ENCODE assay signal across 12 cellular contexts in the genomic region with DNA sequence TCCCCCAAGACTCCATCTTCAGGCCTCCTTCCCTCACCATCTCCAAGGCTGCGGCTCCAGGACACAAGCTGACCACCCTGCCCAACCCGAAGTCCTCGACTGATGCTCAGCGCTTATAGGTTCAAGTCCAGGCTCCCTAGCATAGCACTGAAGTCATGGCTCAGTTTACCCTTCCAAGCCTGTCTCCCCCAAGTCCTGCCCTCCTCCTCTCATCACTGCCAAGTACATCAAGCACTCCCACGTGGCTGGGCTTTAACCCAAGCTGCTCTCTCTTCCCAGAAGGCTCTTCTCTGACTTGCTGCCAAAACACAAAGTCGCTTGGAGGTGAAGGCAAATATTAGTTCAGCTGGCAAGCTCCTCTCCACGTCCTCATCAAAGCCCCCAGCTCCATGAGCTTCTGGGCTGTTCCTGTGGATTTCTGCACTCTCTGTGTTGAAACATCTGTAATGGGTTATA. TPM values are rescaled to one million over a fixed set of nuclear protein-coding genes. Genes with fewer than 3 reads are reported as not detected.
DNase-seq lines count a peak whose midpoint lies in the region; ATAC-seq and TF ChIP-seq lines count a peak whose summit lies in the region.
"Had no signal": no experiment of that assay in that cellular context is flagged by ENCODE, and none has a peak within 500 bp of the region (broad histone marks: within the 10 kb centered on the region; RNA-seq: fewer than 3 reads in every experiment).

No MANE protein-coding gene starts in this region.

- H2AK9ac ChIP-seq in IMR-90 (replicated peaks; ENCODE audit: low read depth, low read length, poor library complexity), result peak overlapping the region; percentile 26

- H3K27ac ChIP-seq in IMR-90 (ENCODE audit: insufficient read depth, low read length) (no peak overlapping the region; the same call in 1 of the 2 replicates), skeletal muscle tissue (ENCODE audit: low read depth, low read length) (peak overlapping the region; percentile 32), foreskin keratinocyte (no peak overlapping the region)
- H3K27ac ChIP-seq: neural progenitor cell had no signal

- TF ChIP-seq CTCF in IMR-90 (conservative IDR thresholded peaks at IDR 0.05; ENCODE audit: low read depth, low read length) (no peak), foreskin keratinocyte (conservative IDR thresholded peaks at IDR 0.05) (no peak)

- H4K91ac ChIP-seq in IMR-90 (ENCODE audit: insufficient read depth, low read depth, low read length), result no peak overlapping the region

- H2AK5ac ChIP-seq in IMR-90 (ENCODE audit: low read depth, low read length), result peak overlapping the region; percentile 35

- H4K5ac ChIP-seq in IMR-90 (ENCODE audit: low read depth, low read length), result no peak overlapping the region; the same call in 1 of the 2 replicates

- H3K14ac ChIP-seq in IMR-90 (replicated peaks; ENCODE audit: low read depth, low read length), result no peak overlapping the region; the same call in 1 of the 2 replicates

- H4K20me1 ChIP-seq in IMR-90 (ENCODE audit: insufficient read depth, low read length), result no peaks in the 10 kb centered on the region

- CTCF ChIA-PET in IMR-90 (lab: Yijun Ruan, JAX), result no interaction called here

- H3K27me3 ChIP-seq in IMR-90 (ENCODE audit: control insufficient read depth, insufficient read depth, low read length) (peaks cover 5% of the 10 kb centered on the region; the same call in 1 of the 2 replicates), skeletal muscle tissue (ENCODE audit: control insufficient read depth in 3 of 3, insufficient read depth in 3 of 3, low read length in 3 of 3) (no peaks in the 10 kb centered on the region), foreskin keratinocyte (peaks cover 16% of the 10 kb centered on the region)

- no peak for TF ChIP-seq POLR2A in IMR-90 (IDR thresholded peaks at IDR 0.05; ENCODE audit: low read depth, low read length)

- H3K9ac ChIP-seq in IMR-90 (ENCODE audit: low read depth, low read length), result no peak overlapping the region
- no peak overlapping the region for H3K9ac ChIP-seq in skeletal muscle tissue (ENCODE audit: low read depth in 1 of 3, low read length in 3 of 3)
- H3K9ac ChIP-seq: neural progenitor cell had no signal

- no peak overlapping the region for H4K8ac ChIP-seq in IMR-90 (ENCODE audit: low read depth in 2 of 2, low read length in 2 of 2)

- ATAC-seq in IMR-90 (ENCODE audit: low read depth) (0 out of 2 replicates have a peak, but pooled peaks have one; percentile 2), foreskin keratinocyte (no peak)
- ATAC-seq: HCT116 had no signal

- H3K23ac ChIP-seq in IMR-90 (ENCODE audit: low read depth, low read length), result no peak overlapping the region

- H2AFZ ChIP-seq in IMR-90 (replicated peaks; ENCODE audit: low read length, poor library complexity), result peak overlapping the region; percentile 25
- H2AFZ ChIP-seq: neural progenitor cell had no signal

- H3K4me2 ChIP-seq in IMR-90 (ENCODE audit: low read depth, low read length), result peak overlapping the region; percentile 5; the same call in 1 of the 2 replicates
- H3K4me2 ChIP-seq: neural progenitor cell had no signal

- H2BK15ac ChIP-seq in IMR-90 (ENCODE audit: low read depth, low read length), result 0 out of 3 replicates have a peak overlapping the region, but pooled peaks have one; percentile 8

- H3K9me1 ChIP-seq in IMR-90 (ENCODE audit: insufficient read depth, low read length), result peaks cover 14% of the 10 kb centered on the region

- DNase-seq in IMR-90 (peak; percentile 82), RPMI8226 (peak; percentile 35), cardiac septum (ENCODE audit: low spot score) (peak; percentile 83), foreskin keratinocyte (no peak), HuH-7 (ENCODE audit: low spot score) (no peak)
- no peak for DNase-seq in stimulated activated naive CD4-positive, alpha-beta T cell (lab: John Stamatoyannopoulos, UW)
- no peak for DNase-seq in effector CD8-positive, alpha-beta T cell (lab: John Stamatoyannopoulos, UW)
- DNase-seq: activated CD4-positive, alpha-beta T cell treated with anti-CD3 and anti-CD28 coated beads, Interleukin-2, amount 50 U/mL, for 48 hours; NCI-H2227 treated with DMSO at 0.1 percent for 48 hours had no signal

- H3K9me3 ChIP-seq in IMR-90 (ENCODE audit: control insufficient read depth, insufficient read depth, low read length), result no peaks in the 10 kb centered on the region
- H3K9me3 ChIP-seq in skeletal muscle tissue (ENCODE audit: control insufficient read depth in 3 of 3, low read length in 3 of 3), result no peaks in the 10 kb centered on the region

- no peak overlapping the region for H3K4me3 ChIP-seq in IMR-90 (ENCODE audit: insufficient read depth, low read depth, low read length)
- H3K4me3 ChIP-seq in skeletal muscle tissue (ENCODE audit: low read length in 3 of 3), result peak overlapping the region in 1 of 3 donors; percentile 43
- H3K4me3 ChIP-seq: neural progenitor cell had no signal

- intact Hi-C loops in IMR-90 (cut with micrococcal nuclease) (loop anchor here (5.0 kb wide), 1 partner anchor 44 kb away; no protein-coding TSS in a partner anchor), cardiac septum (cut with DNase I) (loop anchor here (5.0 kb wide), 1 partner anchor 49 kb away; no protein-coding TSS in a partner anchor)

- H3K79me1 ChIP-seq in IMR-90 (ENCODE audit: low read depth in 1 of 2, low read length in 2 of 2), result no peaks in the 10 kb centered on the region

- no peak overlapping the region for H2BK120ac ChIP-seq in IMR-90 (ENCODE audit: low read depth, low read length)

- peak overlapping the region; percentile 38 for H3K4ac ChIP-seq in IMR-90 (ENCODE audit: low read depth, low read length)

- POLR2A ChIA-PET in IMR-90 (lab: Charles Lee; ENCODE audit: unreplicated experiment), result no interaction called here

- H3K4me1 ChIP-seq in IMR-90 (ENCODE audit: control insufficient read depth, insufficient read depth, low read length) (peaks cover 23% of the 10 kb centered on the region), skeletal muscle tissue (ENCODE audit: control insufficient read depth in 3 of 3, insufficient read depth in 3 of 3, low read length in 3 of 3) (peaks cover 34 to 42% (median 41%) of the 10 kb centered on the region in 3 donors), foreskin keratinocyte (no peaks in the 10 kb centered on the region)

- no peak for TF ChIP-seq RAD21 in IMR-90 (IDR thresholded peaks at IDR 0.05; ENCODE audit: low read length)

- dilution Hi-C loops in IMR-90 (cut with HindIII; ENCODE audit: low sequenced_read_pairs, unreplicated experiment), result no loop called here

- 91% methylated on average over 4 of the region's 7 CpGs; no CpG with 5 or more reads in 1 of the 2 experiments for WGBS in IMR-90 (ENCODE audit: extremely low coverage in 2 of 2, insufficient read length in 1 of 2), 2 experiments

- in situ Hi-C loops in IMR-90 (cut with MboI; ENCODE audit: low sequenced_read_pairs), result no loop called here

- H3K36me3 ChIP-seq in IMR-90 (ENCODE audit: control insufficient read depth, insufficient read depth, low read length) (no peaks in the 10 kb centered on the region), skeletal muscle tissue (ENCODE audit: control insufficient read depth in 3 of 3, insufficient read depth in 3 of 3, low read length in 3 of 3) (no peaks in the 10 kb centered on the region)
- H3K36me3 ChIP-seq: neural progenitor cell had no signal

- no peak overlapping the region; the same call in 1 of the 2 replicates for H3K18ac ChIP-seq in IMR-90 (ENCODE audit: low read depth, low read length)

- H2BK5ac ChIP-seq in IMR-90 (ENCODE audit: low read depth, low read length, poor library complexity, severe bottlenecking), result no peak overlapping the region

- H2BK20ac ChIP-seq in IMR-90 (ENCODE audit: low read depth, low read length), result no peak overlapping the region

- BruUV-seq in IMR-90 (replicated peaks; lab: Mats Ljungman, UMichigan), result no TSS peak

- H3K56ac ChIP-seq in IMR-90 (ENCODE audit: extremely low read depth, insufficient read depth, low read length), result no peak overlapping the region

TF ChIP-seq in IMR-90, 13 proteins besides CTCF, POLR2A, EP300 and RAD21 (continues in another document):
- TF ChIP-seq MAZ (IDR thresholded peaks at IDR 0.05; ENCODE audit: borderline replicate concordance, low read depth, low read length) (no peak), MAFK (IDR thresholded peaks at IDR 0.05; ENCODE audit: low read depth, low read length) (no peak), RCOR1 (IDR thresholded peaks at IDR 0.05; ENCODE audit: insufficient replicate concordance, low read length) (no peak), CHD1 (IDR thresholded peaks at IDR 0.05; ENCODE audit: low read depth, low read length) (no peak), NFE2L2 (IDR thresholded peaks at IDR 0.05; ENCODE audit: low read depth, low read length) (no peak), BHLHE40 (IDR thresholded peaks at IDR 0.05; ENCODE audit: low read depth, low read length) (no peak), FOS (IDR thresholded peaks at IDR 0.05; ENCODE audit: low read depth, low read length) (no peak), MXI1 (IDR thresholded peaks at IDR 0.05; ENCODE audit: borderline replicate concordance, low read depth, low read length) (no peak), SMC3 (IDR thresholded peaks at IDR 0.05; ENCODE audit: low read depth, low read length) (no peak)
- TF ChIP-seq, protein P1, sequence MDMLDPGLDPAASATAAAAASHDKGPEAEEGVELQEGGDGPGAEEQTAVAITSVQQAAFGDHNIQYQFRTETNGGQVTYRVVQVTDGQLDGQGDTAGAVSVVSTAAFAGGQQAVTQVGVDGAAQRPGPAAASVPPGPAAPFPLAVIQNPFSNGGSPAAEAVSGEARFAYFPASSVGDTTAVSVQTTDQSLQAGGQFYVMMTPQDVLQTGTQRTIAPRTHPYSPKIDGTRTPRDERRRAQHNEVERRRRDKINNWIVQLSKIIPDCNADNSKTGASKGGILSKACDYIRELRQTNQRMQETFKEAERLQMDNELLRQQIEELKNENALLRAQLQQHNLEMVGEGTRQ (IDR thresholded peaks at IDR 0.05; ENCODE audit: low read depth, low read length), result no peak

RNA-seq across cellular contexts. Expression of a gene that starts 22.1 kb away (rescaled TPM):
- 55.2 and 71.4 TPM in 2 replicates for total RNA-seq in IMR-90 (2012; rRNA removed)
- 45.9 and 62.6 TPM in 2 replicates for polyA plus RNA-seq in IMR-90 (2012; rRNA removed)
- 13.2 and 14.4 TPM in 2 replicates for polyA plus RNA-seq in IMR-90 (2012; cell fraction: cytosol; rRNA removed)
- 65.9 and 496 TPM in 2 replicates for polyA plus RNA-seq in IMR-90 (2012; cell fraction: nucleus; rRNA removed; ENCODE audit: low replicate concordance)
- 142 TPM for total RNA-seq in cardiac septum
- total RNA-seq in skeletal muscle tissue, result 110 TPM
- total RNA-seq in foreskin keratinocyte, result 67.7 and 68.4 TPM in 2 replicates
- 27.4 and 32.7 TPM in 2 replicates for polyA plus RNA-seq in foreskin keratinocyte

RNA-seq across cellular contexts. Expression of a gene that starts 23.7 kb away (rescaled TPM):
- 5.0 and 5.8 TPM in 2 replicates for total RNA-seq in IMR-90 (2012; rRNA removed)
- polyA plus RNA-seq in IMR-90 (2012; rRNA removed), result 25.9 and 26.3 TPM in 2 replicates
- 7.6 and 31.9 TPM in 2 replicates for polyA plus RNA-seq in IMR-90 (2012; cell fraction: cytosol; rRNA removed)
- 6.3 and 8.1 TPM in 2 replicates for polyA plus RNA-seq in IMR-90 (2012; cell fraction: nucleus; rRNA removed; ENCODE audit: low replicate concordance)
- 31.2 TPM for total RNA-seq in cardiac septum
- 34.4 TPM for total RNA-seq in skeletal muscle tissue
- 16.4 and 17.8 TPM in 2 replicates for total RNA-seq in foreskin keratinocyte
- polyA plus RNA-seq in foreskin keratinocyte, result 18.0 and 20.9 TPM in 2 replicates

Comparison
In these comparisons a context has a peak if more than half of its experiments do, and no peak if none do; other contexts are left out.
1. DNase-seq: peak in IMR-90 (single experiment), RPMI8226 (single experiment) and cardiac septum (single experiment); none in stimulated activated naive CD4-positive, alpha-beta T cell (0 of 6), foreskin keratinocyte (0 of 2), effector CD8-positive, alpha-beta T cell (single experiment) and HuH-7 (single experiment).